In genomic region chr5:118529361-118530154, GRCh38 we compare ENCODE assay signal across 26 cellular contexts.
A peak's percentile ranks its signal among the peaks of the same experiment; 100 is the strongest.
DNase-seq lines count a peak whose midpoint lies in the region; ATAC-seq and TF ChIP-seq lines count a peak whose summit lies in the region.
"Had no signal": no experiment of that assay in that cellular context is flagged by ENCODE, and none has a peak within 500 bp of the region (broad histone marks: within the 10 kb centered on the region; RNA-seq: fewer than 3 reads in every experiment).

No MANE protein-coding gene starts in this region.

- H3K4me3 ChIP-seq in right atrium auricular region, result no peak overlapping the region
- H3K4me3 ChIP-seq: adrenal gland, body of pancreas had no signal

- no peaks in the 10 kb centered on the region for H3K27me3 ChIP-seq in right atrium auricular region
- H3K27me3 ChIP-seq: adrenal gland, body of pancreas had no signal

- TF ChIP-seq CTCF in VCaP (conservative IDR thresholded peaks at IDR 0.05) (no peak), right atrium auricular region (IDR thresholded peaks at IDR 0.05) (no peak)

- no peak for ATAC-seq in GM18858 (IDR thresholded peaks at IDR 0.05; ENCODE audit: unreplicated experiment)
- ATAC-seq: body of pancreas; esophagus mucosa; stimulated activated effector memory CD8-positive, alpha-beta T cell treated with anti-CD3 and anti-CD28 coated beads, Interleukin-12 subunit alpha, Interleukin-12 subunit beta, amount 100 ng/mL, for 72 hours had no signal

- H3K4me1 ChIP-seq in right atrium auricular region, result peaks cover 0 to 20% of the 10 kb centered on the region in 2 donors
- H3K4me1 ChIP-seq: adrenal gland, body of pancreas had no signal

- H3K27ac ChIP-seq in VCaP, result peak overlapping the region; percentile 88
- peak overlapping the region; percentile 10 to 53 for H3K27ac ChIP-seq in right atrium auricular region
- H3K27ac ChIP-seq: 22Rv1, adrenal gland, body of pancreas, HL-60 had no signal

- DNase-seq in DMS153 treated with DMSO at 0.1 percent for 48 hours (lab: John Stamatoyannopoulos, UW; ENCODE audit: unreplicated experiment) (peak; percentile 0), DMS153 (lab: John Stamatoyannopoulos, UW) (no peak), NCI-H1092 treated with DMSO at 0.1 percent for 48 hours (lab: John Stamatoyannopoulos, UW) (peak; percentile 70), right atrium auricular region (ENCODE audit: low spot score) (no peak), NCI-H2196 (lab: John Stamatoyannopoulos, UW; ENCODE audit: unreplicated experiment) (no peak), midbrain (lab: John Stamatoyannopoulos, UW) (no peak)
- DNase-seq: activated CD4-positive, alpha-beta memory T cell treated with anti-CD3 and anti-CD28 coated beads, Interleukin-2, amount 10 ng/mL, durations not matched to agents 7 days and 5 days; activated CD4-positive, CD25-positive, alpha-beta regulatory T cell treated with anti-CD3 and anti-CD28 coated beads, Interleukin-2, amount 50 U/mL, for 72 hours; activated CD8-positive, alpha-beta memory T cell treated with anti-CD3 and anti-CD28 coated beads, Interleukin-2, amount 50 U/mL, for 4 hours; activated naive CD4-positive, alpha-beta T cell treated with anti-CD3 and anti-CD28 coated beads for 36 hours; endodermal cell; foreskin melanocyte; H7; KG1; MM.1S; NCI-H1436; NCI-H510A; T-helper 2 cell had no signal

- H3K9me3 ChIP-seq in right atrium auricular region, result no peaks in the 10 kb centered on the region
- H3K9me3 ChIP-seq: adrenal gland, body of pancreas had no signal

- H3K36me3 ChIP-seq in right atrium auricular region, result no peaks in the 10 kb centered on the region
- H3K36me3 ChIP-seq: adrenal gland had no signal

Comparison
In these comparisons a context has a peak if more than half of its experiments do, and no peak if none do; other contexts are left out.
1. DNase-seq: peak in DMS153 treated with DMSO at 0.1 percent for 48 hours (single experiment) and NCI-H1092 treated with DMSO at 0.1 percent for 48 hours (single experiment); none in DMS153 (single experiment), right atrium auricular region (single experiment), NCI-H2196 (single experiment) and midbrain (single experiment).